ENCODE assay signal across 8 cellular contexts in the genomic region with DNA sequence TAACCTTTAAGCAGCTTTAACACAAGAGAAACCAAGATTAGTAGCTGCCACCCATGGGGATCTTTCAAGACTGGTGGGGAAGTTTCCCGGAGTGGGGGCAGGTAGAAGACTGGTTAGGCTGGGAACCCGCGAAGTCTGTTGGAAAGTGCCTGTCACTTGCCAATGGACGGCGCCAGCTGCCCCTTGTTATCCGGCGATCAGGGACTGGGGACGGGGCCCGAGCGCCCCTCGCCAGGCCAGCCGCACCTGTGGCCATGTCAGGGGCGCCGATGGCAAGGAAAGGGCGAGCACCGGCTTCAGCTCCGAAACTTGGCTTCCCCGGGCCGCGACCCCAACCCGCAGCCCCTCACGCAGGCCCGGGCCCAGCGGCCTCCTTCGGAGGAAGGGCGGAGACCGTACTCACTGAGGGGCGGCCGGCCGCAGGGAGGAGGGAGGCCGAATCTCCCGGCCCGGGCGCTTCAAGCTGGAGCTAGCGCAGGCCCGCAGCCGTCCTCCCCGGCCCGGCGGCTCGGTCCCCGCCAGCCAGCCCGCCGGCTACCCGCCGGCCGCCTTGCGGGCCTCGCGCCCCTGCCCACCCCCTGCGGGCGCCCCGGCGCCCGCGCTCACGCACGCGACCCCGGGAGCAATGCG. TPM values are rescaled to one million over a fixed set of nuclear protein-coding genes. Genes with fewer than 3 reads are reported as not detected.
A peak's percentile ranks its signal among the peaks of the same experiment; 100 is the strongest.
DNase-seq lines count a peak whose midpoint lies in the region; ATAC-seq and TF ChIP-seq lines count a peak whose summit lies in the region.

No MANE protein-coding gene starts in this region.

- no peaks in the 10 kb centered on the region for H3K9me3 ChIP-seq in BE2C

- peak overlapping the region; percentile 90 for H3K4me3 ChIP-seq in BE2C (ENCODE audit: low read depth, low read length)
- peak overlapping the region; percentile 87 for H3K4me3 ChIP-seq in HL-60 (replicated peaks; ENCODE audit: insufficient read depth, low read length)

- TF ChIP-seq CTCF in BE2C (IDR thresholded peaks at IDR 0.05; ENCODE audit: low read depth, low read length) (no peak), HL-60 (IDR thresholded peaks at IDR 0.05; ENCODE audit: insufficient read depth, low read length) (no peak)

- peaks cover 27% of the 10 kb centered on the region for H3K36me3 ChIP-seq in BE2C

- H3K4me1 ChIP-seq in BE2C, result no peaks in the 10 kb centered on the region

- ATAC-seq in GM19025 (IDR thresholded peaks at IDR 0.05; ENCODE audit: low read depth, unreplicated experiment), result peak; percentile 27
- ATAC-seq in stimulated activated naive CD8-positive, alpha-beta T cell treated with anti-CD3 and anti-CD28 coated beads, Interleukin-15, Interleukin-2, amounts not matched to agents 100 U/mL and 50 U/mL, for 24 hours, result peak; percentile 35

- DNase-seq in BE2C (peak; percentile 61), HL-60 (ENCODE audit: low read depth in 1 of 2, low spot score in 1 of 2) (peak in 1 of 2 experiments; percentile 21), lung microvascular endothelial cell (ENCODE audit: low read depth in 2 of 2) (peak; percentile 39 to 40), middle frontal gyrus (ENCODE audit: extremely low spot score, low spot score) (no peak)
- peak; percentile 22 to 30 for DNase-seq in activated CD4-positive, alpha-beta T cell treated with anti-CD3 and anti-CD28 coated beads for 4 hours
- peak; percentile 6 for DNase-seq in effector CD4-positive, alpha-beta T cell
- peak; percentile 60 for DNase-seq in stimulated activated naive CD8-positive, alpha-beta T cell treated with anti-CD3 and anti-CD28 coated beads, Interleukin-15, Interleukin-2, amounts not matched to agents 100 U/mL and 50 U/mL, for 24 hours

- H3K27me3 ChIP-seq in BE2C, result no peaks in the 10 kb centered on the region
- no peaks in the 10 kb centered on the region for H3K27me3 ChIP-seq in HL-60 (ENCODE audit: insufficient read depth, poor library complexity, severe bottlenecking)

- H3K27ac ChIP-seq in HL-60 (replicated peaks), result peak overlapping the region; percentile 80

RNA-seq across cellular contexts. Expression of gene EIF4ENIF1, which starts 0.5 kb away (rescaled TPM):
- 48.9 TPM for polyA plus RNA-seq in BE2C (2012; ENCODE audit: insufficient read depth, insufficient read length, low read depth)
- total RNA-seq in lung microvascular endothelial cell, result 6.5 and 11.5 TPM in 2 replicates

RNA-seq across cellular contexts. Expression of gene SFI1, which starts 7.2 kb away (rescaled TPM):
- 20.8 TPM for polyA plus RNA-seq in BE2C (2012; ENCODE audit: insufficient read depth, insufficient read length, low read depth)
- 8.5 and 18.1 TPM in 2 replicates for total RNA-seq in lung microvascular endothelial cell
